In the genomic region with DNA sequence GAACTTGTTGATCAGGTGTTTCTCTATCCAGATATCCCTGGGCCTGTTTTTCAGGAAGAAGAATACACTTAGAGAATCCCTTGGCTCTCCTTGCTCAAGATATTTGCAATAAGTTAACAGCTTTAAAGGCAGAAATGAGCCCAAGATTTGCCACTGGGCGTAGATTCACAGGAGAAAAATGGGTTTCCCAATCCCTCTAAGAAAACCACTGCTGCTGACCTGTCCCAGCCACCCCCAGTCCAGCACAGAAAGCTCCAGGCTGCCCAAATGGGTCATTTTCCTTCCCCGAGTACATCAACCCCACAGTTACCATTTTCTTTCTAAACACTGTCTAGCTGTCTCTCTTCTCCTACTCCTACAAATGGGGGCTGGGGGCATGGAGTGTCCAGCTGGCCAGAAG, we compare ENCODE assay signal across 17 cellular contexts.
"Had no signal": no experiment of that assay in that cellular context is flagged by ENCODE, and none has a peak within 500 bp of the region (broad histone marks: within the 10 kb centered on the region; RNA-seq: fewer than 3 reads in every experiment).

No MANE protein-coding gene starts in this region.

- H3K27ac Mint-ChIP-seq: naive thymus-derived CD8-positive, alpha-beta T cell; stimulated activated naive B cell treated with anti-CD40 and anti-IgM and Interleukin-4, amounts not matched to agents 10 μg/mL and 1 μg/mL and 100 μg/mL, for 72 hours; stimulated activated naive CD8-positive, alpha-beta T cell treated with anti-CD3 and anti-CD28 coated beads, Interleukin-15, amount 100 ng/mL, for 72 hours; type B pancreatic cell had no signal

- H3K36me3 ChIP-seq: heart right ventricle, neutrophil, thoracic aorta had no signal

- H3K27me3 ChIP-seq: neutrophil had no signal

- H3K4me1 Mint-ChIP-seq: naive thymus-derived CD8-positive, alpha-beta T cell; stimulated activated naive B cell treated with anti-CD40 and anti-IgM and Interleukin-4, amounts not matched to agents 10 μg/mL and 1 μg/mL and 100 μg/mL, for 72 hours; stimulated activated naive CD8-positive, alpha-beta T cell treated with anti-CD3 and anti-CD28 coated beads, Interleukin-15, amount 100 ng/mL, for 72 hours had no signal

- H3K4me3 ChIP-seq: dorsolateral prefrontal cortex, heart right ventricle, mucosa of descending colon, thoracic aorta had no signal

- H3K9me3 ChIP-seq: heart right ventricle, mucosa of descending colon, neutrophil, thoracic aorta had no signal

- H3K27me3 Mint-ChIP-seq: stimulated activated naive CD8-positive, alpha-beta T cell treated with anti-CD3 and anti-CD28 coated beads, Interleukin-15, amount 100 ng/mL, for 72 hours had no signal

- H3K27ac ChIP-seq: foreskin keratinocyte, heart right ventricle, neutrophil, thoracic aorta had no signal

- H3K36me3 Mint-ChIP-seq: naive thymus-derived CD8-positive, alpha-beta T cell; stimulated activated naive B cell treated with anti-CD40 and anti-IgM and Interleukin-4, amounts not matched to agents 10 μg/mL and 1 μg/mL and 100 μg/mL, for 72 hours; type B pancreatic cell had no signal

- H3K4me1 ChIP-seq: foreskin keratinocyte, heart right ventricle had no signal

- H3K4me3 Mint-ChIP-seq: naive thymus-derived CD8-positive, alpha-beta T cell; stimulated activated naive B cell treated with anti-CD40 and anti-IgM and Interleukin-4, amounts not matched to agents 10 μg/mL and 1 μg/mL and 100 μg/mL, for 72 hours; stimulated activated naive CD8-positive, alpha-beta T cell treated with anti-CD3 and anti-CD28 coated beads, Interleukin-15, amount 100 ng/mL, for 72 hours; type B pancreatic cell had no signal

- H3K9me3 Mint-ChIP-seq: naive thymus-derived CD8-positive, alpha-beta T cell; stimulated activated naive B cell treated with anti-CD40 and anti-IgM and Interleukin-4, amounts not matched to agents 10 μg/mL and 1 μg/mL and 100 μg/mL, for 72 hours; stimulated activated naive CD8-positive, alpha-beta T cell treated with anti-CD3 and anti-CD28 coated beads, Interleukin-15, amount 100 ng/mL, for 72 hours; type B pancreatic cell had no signal

- ATAC-seq: foreskin keratinocyte; mucosa of descending colon; naive thymus-derived CD8-positive, alpha-beta T cell; stimulated activated naive B cell treated with anti-CD40 and anti-IgM and Interleukin-4, amounts not matched to agents 10 μg/mL and 1 μg/mL and 100 μg/mL, for 72 hours; stimulated activated naive CD8-positive, alpha-beta T cell treated with anti-CD3 and anti-CD28 coated beads, Interleukin-15, amount 100 ng/mL, for 72 hours had no signal

- DNase-seq: cortex of kidney; effector CD8-positive, alpha-beta T cell; foreskin keratinocyte; heart right ventricle; hypothalamus; kidney glomerular epithelial cell; mammary epithelial cell; mucosa of descending colon; stimulated activated CD4-positive, alpha-beta T cell treated with anti-CD3 and anti-CD28 coated beads, Interleukin-2, amount 100 ng/mL, for 24 hours; stimulated activated CD4-positive, alpha-beta T cell treated with anti-CD3 and anti-CD28 coated beads, Interleukin-4, amount 100 ng/mL, for 4 hours; stimulated activated naive B cell treated with anti-CD40 and anti-IgM and Interleukin-4, amounts not matched to agents 10 μg/mL and 1 μg/mL and 100 μg/mL, for 72 hours; stimulated activated naive CD8-positive, alpha-beta T cell treated with anti-CD3 and anti-CD28 coated beads, Interleukin-15, amount 100 ng/mL, for 72 hours had no signal
